In genomic region chr17:63120406-63120805, GRCh38 we compare ENCODE assay signal across 22 cellular contexts.
DNase-seq lines count a peak whose midpoint lies in the region; ATAC-seq, FAIRE-seq and TF ChIP-seq lines count a peak whose summit lies in the region.
"Had no signal": no experiment of that assay in that cellular context is flagged by ENCODE, and none has a peak within 500 bp of the region (broad histone marks: within the 10 kb centered on the region; RNA-seq: fewer than 3 reads in every experiment).

No MANE protein-coding gene starts in this region.

- no peak overlapping the region for H3K4me3 ChIP-seq in A549
- H3K4me3 ChIP-seq in K562 = no peak overlapping the region
- H3K4me3 ChIP-seq in fibroblast of the aortic adventitia (ENCODE audit: low read depth, low read length) = no peak overlapping the region
- H3K4me3 ChIP-seq: skin epidermis had no signal

- H3K9me3 ChIP-seq in A549 = no peaks in the 10 kb centered on the region
- H3K9me3 ChIP-seq in K562 (replicated peaks; ENCODE audit: control insufficient read depth, insufficient read depth, low read depth, low read length) = no peaks in the 10 kb centered on the region

- in situ Hi-C loops in K562 (cut with MboI) = no loop called here

- H3K4me2 ChIP-seq in A549 (no peak overlapping the region), K562 (ENCODE audit: insufficient read depth, low read length) (no peak overlapping the region)

- intact Hi-C loops in K562 (cut with micrococcal nuclease) = no loop called here

- TF ChIP-seq POLR2A in A549 (IDR thresholded peaks at IDR 0.05; ENCODE audit: low read length) (no peak), K562 (conservative IDR thresholded peaks at IDR 0.05) (no peak)

- no peak overlapping the region for H2AFZ ChIP-seq in K562 (ENCODE audit: low read depth, low read length)

- no peak for TF ChIP-seq RAD21 in A549 (conservative IDR thresholded peaks at IDR 0.05 in 1 of 2, IDR thresholded peaks at IDR 0.05 in 1 of 2)
- no peak for TF ChIP-seq RAD21 in K562 (CRISPR knock-in tag; conservative IDR thresholded peaks at IDR 0.05 in 1 of 2, IDR thresholded peaks at IDR 0.05 in 1 of 2)

- no peak for ATAC-seq in A549
- no peak for ATAC-seq in K562
- ATAC-seq: activated CD4-positive, alpha-beta T cell treated with anti-CD3 and anti-CD28 coated beads for 36 hours; activated CD8-positive, alpha-beta memory T cell treated with anti-CD3 and anti-CD28 coated beads, Interleukin-2, amount 10 ng/mL, durations not matched to agents 7 days and 5 days had no signal

- CTCF ChIA-PET in A549 (lab: Yijun Ruan, JAX) (interaction anchor here (1.2 kb wide), 1 partner anchor 15 kb away, joined by 3 read pairs; no protein-coding TSS in a partner anchor), K562 (lab: Yijun Ruan, JAX; ENCODE audit: low intra/inter-chr PET ratio) (no interaction called here)

- no peak for TF ChIP-seq EP300 in A549 (IDR thresholded peaks at IDR 0.05)
- TF ChIP-seq EP300 in K562 (IDR thresholded peaks at IDR 0.05; ENCODE audit: low read length) = no peak

- no peaks in the 10 kb centered on the region for H4K20me1 ChIP-seq in K562 (replicated peaks; ENCODE audit: control insufficient read depth, insufficient read depth, low read length)

- H3K36me3 ChIP-seq in K562 (ENCODE audit: control insufficient read depth, insufficient read depth, low read length) = no peaks in the 10 kb centered on the region

- no peak overlapping the region for H3K9ac ChIP-seq in K562 (ENCODE audit: insufficient read depth in 1 of 2, low read depth in 2 of 2, low read length in 2 of 2)

- POLR2A ChIA-PET in A549 (lab: Yijun Ruan, JAX) (no interaction called here), K562 (lab: Yijun Ruan, JAX) (no interaction called here)

- no peaks in the 10 kb centered on the region for H3K9me1 ChIP-seq in K562 (ENCODE audit: control insufficient read depth, insufficient read depth, low read length)

- BruUV-seq in K562 (replicated peaks; lab: Mats Ljungman, UMichigan) = no TSS peak

- H3K27me3 ChIP-seq in K562 (ENCODE audit: control insufficient read depth in 2 of 2, insufficient read depth in 2 of 2, low read length in 2 of 2) = no peaks in the 10 kb centered on the region

- no peaks in the 10 kb centered on the region for H3K79me2 ChIP-seq in K562 (ENCODE audit: control insufficient read depth, insufficient read depth, low read length)

- H3K27ac ChIP-seq in A549 = no peak overlapping the region
- no peak overlapping the region for H3K27ac ChIP-seq in K562 (ENCODE audit: extremely low read depth, low read depth, low read length)
- H3K27ac ChIP-seq: skin epidermis had no signal

- no peaks in the 10 kb centered on the region for H3K4me1 ChIP-seq in A549
- H3K4me1 ChIP-seq in K562 (replicated peaks in 1 of 2; ENCODE audit: control insufficient read depth in 2 of 2, insufficient read depth in 2 of 2, low read length in 2 of 2) = no peaks in the 10 kb centered on the region

- no peak for TF ChIP-seq CTCF in A549 (IDR thresholded peaks at IDR 0.05)
- no peak for TF ChIP-seq CTCF in K562 (IDR thresholded peaks at IDR 0.05 in 2 of 3, conservative IDR thresholded peaks at IDR 0.05 in 1 of 3; ENCODE audit: insufficient read depth in 2 of 3, low read depth in 1 of 3, low read length in 3 of 3)
- no peak for TF ChIP-seq CTCF in fibroblast of the aortic adventitia (IDR thresholded peaks at IDR 0.05; ENCODE audit: insufficient read depth, low read length)

- WGBS in A549 (ENCODE audit: missing lambda C conversion rate) = 87% methylated on average over 2 of the region's 2 CpGs
- 54% methylated on average over 2 of the region's 2 CpGs for WGBS in K562 (ENCODE audit: insufficient coverage, low coverage, missing lambda C conversion rate)

- DNase-seq in A549 (ENCODE audit: low read depth in 1 of 2, low spot score in 1 of 2) (no peak), HT1080 (ENCODE audit: low read depth) (peak; percentile 28), K562 (ENCODE audit: extremely low read depth in 1 of 4, low spot score in 3 of 4) (no peak), fibroblast of the aortic adventitia (ENCODE audit: low read depth) (peak; percentile 32), RKO (ENCODE audit: low spot score) (no peak), NCI-H2196 (lab: John Stamatoyannopoulos, UW; ENCODE audit: unreplicated experiment) (no peak)
- no peak for DNase-seq in activated CD4-positive, alpha-beta T cell treated with anti-CD3 and anti-CD28 coated beads, Interleukin-2, amount 50 U/mL, for 4 hours
- DNase-seq in stimulated activated CD4-positive, alpha-beta T cell treated with anti-CD3 and anti-CD28 coated beads, Interleukin-15, amount 100 ng/mL, for 24 hours = no peak
- DNase-seq: activated CD4-positive, alpha-beta T cell treated with anti-CD3 and anti-CD28 coated beads for 36 hours; activated CD8-positive, alpha-beta memory T cell treated with anti-CD3 and anti-CD28 coated beads, Interleukin-2, amount 10 ng/mL, durations not matched to agents 7 days and 5 days; C1 segment of cervical spinal cord; endodermal cell; foreskin melanocyte; KBM-7; NCI-H1048; NCI-H1930; nephron progenitor cell; stimulated activated CD4-positive, alpha-beta T cell treated with anti-CD3 and anti-CD28 coated beads, Interleukin-4, amount 100 ng/mL, for 24 hours; SW 1271 had no signal

- FAIRE-seq in A549 (lab: Jason Lieb, UNC) = no peak
- peak; percentile 15 for FAIRE-seq in K562 (lab: Jason Lieb, UNC)
- FAIRE-seq: A204.1, D721Med had no signal

TF ChIP-seq in A549, 52 proteins besides CTCF, POLR2A, EP300 and RAD21:
- TF ChIP-seq EHF (CRISPR knock-in tag; IDR thresholded peaks at IDR 0.05) (no peak), FOSL2 (IDR thresholded peaks at IDR 0.05) (no peak), FOSL2 (CRISPR knock-in tag; IDR thresholded peaks at IDR 0.05) (peak; percentile 28; the same call in 1 of the 2 replicates), NR3C1 (IDR thresholded peaks at IDR 0.05) (no peak)

TF ChIP-seq in K562, 482 proteins besides CTCF, POLR2A, EP300 and RAD21:
- TF ChIP-seq CBX5 (IDR thresholded peaks at IDR 0.05; ENCODE audit: borderline replicate concordance, low read depth) (no peak), ATF3 (IDR thresholded peaks at IDR 0.05) (0 out of 2 replicates have a peak, but pooled peaks have one; percentile 39), ATF3 (CRISPR knock-in tag; conservative IDR thresholded peaks at IDR 0.05) (no peak)
TF ChIP-seq in K562: peak in this region for 1.

Comparison
In these comparisons a context has a peak if more than half of its experiments do, and no peak if none do; other contexts are left out.
1. DNase-seq: peak in HT1080 (single experiment) and fibroblast of the aortic adventitia (single experiment); none in A549 (0 of 2), K562 (0 of 4), RKO (single experiment), activated CD4-positive, alpha-beta T cell treated with anti-CD3 and anti-CD28 coated beads, Interleukin-2, amount 50 U/mL, for 4 hours (0 of 2), NCI-H2196 (single experiment) and stimulated activated CD4-positive, alpha-beta T cell treated with anti-CD3 and anti-CD28 coated beads, Interleukin-15, amount 100 ng/mL, for 24 hours (single experiment).